Comparison of ENCODE assay signal across 31 cellular contexts in the genomic region with DNA sequence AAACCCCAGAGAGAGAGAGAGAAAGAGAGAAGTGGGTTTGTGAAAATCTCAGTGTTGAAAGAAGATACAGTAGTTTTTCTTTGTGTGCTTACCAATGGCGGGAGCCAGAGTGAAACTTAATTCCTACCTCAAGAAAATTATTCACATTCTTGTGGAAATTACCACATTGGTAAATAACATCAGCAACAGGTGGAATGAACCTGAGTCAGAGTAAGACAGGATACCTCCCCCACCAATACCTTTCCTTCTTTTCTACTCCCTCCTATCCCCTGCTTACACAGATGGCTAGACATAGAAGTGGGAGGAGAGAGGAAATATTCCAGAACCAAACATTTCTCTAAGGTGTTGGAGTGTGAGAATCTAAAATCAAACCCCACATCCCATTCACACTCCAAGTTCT.
"Had no signal": no experiment of that assay in that cellular context is flagged by ENCODE, and none has a peak within 500 bp of the region (broad histone marks: within the 10 kb centered on the region; RNA-seq: fewer than 3 reads in every experiment).

No MANE protein-coding gene starts in this region.

- H3K27ac Mint-ChIP-seq: activated CD4-positive, alpha-beta memory T cell treated with anti-CD3 and anti-CD28 coated beads, Interleukin-2, amount 10 ng/mL, durations not matched to agents 7 days and 5 days; activated CD4-positive, alpha-beta T cell treated with anti-CD3 and anti-CD28 coated beads for 36 hours; activated CD4-positive, alpha-beta T cell treated with anti-CD3 and anti-CD28 coated beads, Interleukin-2, amount 10 ng/mL, durations not matched to agents 24 days and 14 days; activated naive CD8-positive, alpha-beta T cell; activated T-helper 17 cell treated with anti-CD3 and anti-CD28 coated beads, Interleukin-2, amount 50 U/mL, for 72 hours; dendritic cell treated with granulocyte-macrophage colony-stimulating factor and Interleukin-4, amounts not matched to agents 40 ng/mL and 50 ng/mL, for 4 days; endodermal cell; T-helper 17 cell; T-helper 2 cell treated with Interferon-gamma antibody and Interleukin-4, amounts not matched to agents 5 μg/mL and 100 μg/mL, for 36 hours had no signal

- H3K27me3 ChIP-seq: brain microvascular endothelial cell, dorsolateral prefrontal cortex had no signal

- DNase-seq: activated CD4-positive, alpha-beta memory T cell treated with anti-CD3 and anti-CD28 coated beads, Interleukin-2, amount 10 ng/mL, durations not matched to agents 7 days and 5 days; activated CD4-positive, alpha-beta T cell treated with anti-CD3 and anti-CD28 coated beads for 36 hours; activated CD4-positive, alpha-beta T cell treated with anti-CD3 and anti-CD28 coated beads, Interleukin-2, amount 10 ng/mL, durations not matched to agents 24 days and 14 days; activated CD4-positive, CD25-positive, alpha-beta regulatory T cell; activated CD4-positive, CD25-positive, alpha-beta regulatory T cell treated with anti-CD3 and anti-CD28 coated beads, Interleukin-2, amount 50 U/mL, for 72 hours; activated CD8-positive, alpha-beta memory T cell treated with anti-CD3 and anti-CD28 coated beads, Interleukin-2, amount 50 U/mL, for 48 hours; activated effector memory CD4-positive, alpha-beta T cell treated with Interleukin-2 at 50 U/mL for 16 hours; activated gamma-delta T cell treated with Interleukin-2 at 50 U/mL for 16 hours; activated naive CD4-positive, alpha-beta T cell treated with anti-CD3 and anti-CD28 coated beads, Interleukin-2, amount 50 U/mL, for 16 hours; activated naive CD4-positive, alpha-beta T cell treated with Interleukin-2 at 50 U/mL for 16 hours; activated T-cell treated with anti-CD3 and anti-CD28 coated beads for 4 hours; activated T-cell treated with anti-CD3 and anti-CD28 coated beads, Interleukin-2, amount 50 U/mL, for 4 hours; amniotic stem cell; anterior cingulate cortex; brain microvascular endothelial cell; dorsolateral prefrontal cortex; effector memory CD4-positive, alpha-beta T cell; foreskin fibroblast; head of caudate nucleus; T-helper 1 cell; T-helper 17 cell; T1000; WERI-Rb-1 had no signal

- H3K4me1 Mint-ChIP-seq: activated CD4-positive, alpha-beta memory T cell treated with anti-CD3 and anti-CD28 coated beads, Interleukin-2, amount 10 ng/mL, durations not matched to agents 7 days and 5 days; activated CD4-positive, alpha-beta T cell treated with anti-CD3 and anti-CD28 coated beads for 36 hours; activated CD4-positive, alpha-beta T cell treated with anti-CD3 and anti-CD28 coated beads, Interleukin-2, amount 10 ng/mL, durations not matched to agents 24 days and 14 days; activated T-helper 17 cell treated with anti-CD3 and anti-CD28 coated beads, Interleukin-2, amount 50 U/mL, for 72 hours; central memory CD8-positive, alpha-beta T cell; endodermal cell; T-helper 17 cell had no signal

- ATAC-seq: activated CD4-positive, alpha-beta T cell treated with anti-CD3 and anti-CD28 coated beads for 36 hours; activated T-cell treated with anti-CD3 and anti-CD28 coated beads, Interleukin-2, amount 50 U/mL, for 4 hours; activated T-helper 17 cell treated with anti-CD3 and anti-CD28 coated beads, Interleukin-2, amount 50 U/mL, for 72 hours; esophagus mucosa; T-helper 17 cell had no signal

- H3K27me3 Mint-ChIP-seq: activated CD4-positive, alpha-beta memory T cell treated with anti-CD3 and anti-CD28 coated beads, Interleukin-2, amount 10 ng/mL, durations not matched to agents 7 days and 5 days; activated CD4-positive, alpha-beta T cell treated with anti-CD3 and anti-CD28 coated beads for 36 hours; activated CD4-positive, alpha-beta T cell treated with anti-CD3 and anti-CD28 coated beads, Interleukin-2, amount 10 ng/mL, durations not matched to agents 24 days and 14 days; activated naive CD8-positive, alpha-beta T cell; activated T-helper 17 cell treated with anti-CD3 and anti-CD28 coated beads, Interleukin-2, amount 50 U/mL, for 72 hours; central memory CD8-positive, alpha-beta T cell; dendritic cell treated with granulocyte-macrophage colony-stimulating factor and Interleukin-4, amounts not matched to agents 40 ng/mL and 50 ng/mL, for 4 days; T-helper 17 cell had no signal

- H3K9me3 Mint-ChIP-seq: activated CD4-positive, alpha-beta T cell treated with anti-CD3 and anti-CD28 coated beads, Interleukin-2, amount 10 ng/mL, durations not matched to agents 24 days and 14 days; activated T-cell treated with anti-CD3 and anti-CD28 coated beads, Interleukin-2, amount 50 U/mL, for 4 hours; central memory CD8-positive, alpha-beta T cell; T-helper 2 cell treated with Interferon-gamma antibody and Interleukin-4, amounts not matched to agents 5 μg/mL and 100 μg/mL, for 36 hours had no signal

- H3K36me3 ChIP-seq: brain microvascular endothelial cell, WERI-Rb-1 had no signal

- H3K36me3 Mint-ChIP-seq: activated naive CD8-positive, alpha-beta T cell had no signal

- H3K4me3 Mint-ChIP-seq: activated CD4-positive, alpha-beta memory T cell treated with anti-CD3 and anti-CD28 coated beads, Interleukin-2, amount 10 ng/mL, durations not matched to agents 7 days and 5 days; activated CD4-positive, alpha-beta T cell treated with anti-CD3 and anti-CD28 coated beads for 36 hours; activated CD4-positive, alpha-beta T cell treated with anti-CD3 and anti-CD28 coated beads, Interleukin-2, amount 10 ng/mL, durations not matched to agents 24 days and 14 days; activated naive CD8-positive, alpha-beta T cell; activated T-cell treated with anti-CD3 and anti-CD28 coated beads, Interleukin-2, amount 50 U/mL, for 4 hours; activated T-helper 17 cell treated with anti-CD3 and anti-CD28 coated beads, Interleukin-2, amount 50 U/mL, for 72 hours; central memory CD8-positive, alpha-beta T cell; dendritic cell treated with granulocyte-macrophage colony-stimulating factor and Interleukin-4, amounts not matched to agents 40 ng/mL and 50 ng/mL, for 4 days; endodermal cell; T-helper 17 cell; T-helper 2 cell treated with Interferon-gamma antibody and Interleukin-4, amounts not matched to agents 5 μg/mL and 100 μg/mL, for 36 hours had no signal

- H3K4me3 ChIP-seq: coronary artery, dorsolateral prefrontal cortex had no signal

- H3K27ac ChIP-seq: brain microvascular endothelial cell, coronary artery, dorsolateral prefrontal cortex, WERI-Rb-1 had no signal
